ENCODE assay signal across 8 cellular contexts in the genomic region with DNA sequence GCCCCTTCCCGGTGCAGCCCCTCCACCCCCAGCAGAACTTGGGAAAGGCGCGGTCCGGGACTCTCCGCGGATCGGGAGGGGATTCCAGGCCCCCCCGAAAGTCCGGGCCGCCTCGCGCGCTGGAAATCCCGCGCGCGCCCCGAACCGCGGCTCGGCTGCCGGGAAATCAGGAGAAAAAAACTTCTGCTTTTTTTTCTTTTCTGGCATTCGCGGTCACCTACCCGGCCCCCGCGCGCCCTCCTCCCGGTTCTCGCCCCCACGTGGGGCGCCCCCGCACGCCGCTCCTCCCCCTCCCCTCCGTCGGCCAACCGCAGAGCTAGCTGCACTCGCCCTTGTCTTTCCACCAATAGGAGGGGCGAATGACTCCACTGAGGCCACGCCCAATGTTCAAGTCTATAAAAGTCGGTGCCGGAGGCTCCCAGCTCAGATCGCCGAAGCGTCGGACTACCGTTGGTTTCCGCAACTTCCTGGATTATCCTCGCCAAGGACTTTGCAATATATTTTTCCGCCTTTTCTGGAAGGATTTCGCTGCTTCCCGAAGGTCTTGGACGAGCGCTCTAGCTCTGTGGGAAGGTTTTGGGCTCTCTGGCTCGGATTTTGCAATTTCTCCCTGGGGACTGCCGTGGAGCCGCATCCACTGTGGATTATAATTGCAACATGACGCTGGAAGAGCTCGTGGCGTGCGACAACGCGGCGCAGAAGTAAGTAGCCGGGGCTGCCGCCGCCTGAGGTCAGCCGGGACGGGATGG. TPM values are rescaled to one million over a fixed set of nuclear protein-coding genes. Genes with fewer than 3 reads are reported as not detected.
A peak's percentile ranks its signal among the peaks of the same experiment; 100 is the strongest.
DNase-seq lines count a peak whose midpoint lies in the region; ATAC-seq, FAIRE-seq and TF ChIP-seq lines count a peak whose summit lies in the region.

A gene with protein sequence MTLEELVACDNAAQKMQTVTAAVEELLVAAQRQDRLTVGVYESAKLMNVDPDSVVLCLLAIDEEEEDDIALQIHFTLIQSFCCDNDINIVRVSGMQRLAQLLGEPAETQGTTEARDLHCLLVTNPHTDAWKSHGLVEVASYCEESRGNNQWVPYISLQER (plus strand): TSS at position 426 of the 749 bp plus-strand sequence. CDS start 232 bp downstream, at position 658.

- TF ChIP-seq CTCF in GM10266 (IDR thresholded peaks at IDR 0.05; ENCODE audit: control insufficient read depth, insufficient read depth, low read depth, missing control alignments): no peak
- TF ChIP-seq CTCF in pancreas (IDR thresholded peaks at IDR 0.05): no peak
- no peak for TF ChIP-seq CTCF in thyroid gland (IDR thresholded peaks at IDR 0.05)

- H3K4me1 ChIP-seq in pancreas: peaks cover 0 to 3% (median 0%) of the 10 kb centered on the region in 3 donors
- peaks cover 16 to 31% of the 10 kb centered on the region in 2 donors for H3K4me1 ChIP-seq in thyroid gland

- DNase-seq in GM10266 (ENCODE audit: extremely low spot score) (peak; percentile 99), NCI-H1417 (lab: John Stamatoyannopoulos, UW) (peak; percentile 96 to 99 (median 98)), SW480 (ENCODE audit: low spot score) (peak; percentile 89), Right ventricle myocardium inferior (ENCODE audit: missing footprints) (peak; percentile 98), pancreas (peak; percentile 97 to 99 (median 98)), thyroid gland (peak; percentile 98)
- DNase-seq in activated naive CD8-positive, alpha-beta T cell treated with anti-CD3 and anti-CD28 coated beads, Interleukin-2, amount 50 U/mL, for 16 hours (ENCODE audit: low read depth, low spot score): peak; percentile 94

- WGBS in pancreas, 2 donors: 0% methylated on average over 54 to 70 of the region's 70 CpGs
- 0 to 1% methylated on average over 14 to 28 of the region's 70 CpGs for WGBS in thyroid gland, 2 donors

- ATAC-seq in HG02678 (IDR thresholded peaks at IDR 0.05; ENCODE audit: unreplicated experiment) (peak; percentile 56), Right ventricle myocardium inferior (peak; percentile 86), pancreas (peak; percentile 76 to 82 (median 80))

- TF ChIP-seq POLR2A in thyroid gland (IDR thresholded peaks at IDR 0.05): peak; percentile 100

- H3K36me3 ChIP-seq in pancreas (no peaks in the 10 kb centered on the region), thyroid gland (peaks cover 9 to 17% of the 10 kb centered on the region in 2 donors)

- H3K9me3 ChIP-seq in pancreas (no peaks in the 10 kb centered on the region), thyroid gland (no peaks in the 10 kb centered on the region)

- H3K27ac ChIP-seq in pancreas (peak within 1 kb of the TSS; percentile 74 to 89 (median 82)), thyroid gland (peak within 1 kb of the TSS; percentile 96 to 99 (median 98))

- intact Hi-C loops in Right ventricle myocardium inferior (cut with DNase I) (loop anchor here (1.0 to 2.0 kb wide), 2 partner anchors 19 to 160 kb away; no protein-coding TSS in a partner anchor), pancreas (cut with DNase I) (loop anchor here in 1 of 3 donors (5.0 to 10.0 kb wide), 2 partner anchors 66 to 109 kb away; no protein-coding TSS in a partner anchor), thyroid gland (cut with DNase I) (loop anchor here (2.0 to 5.0 kb wide), 3 partner anchors 66 to 161 kb away; no protein-coding TSS in a partner anchor)

- peak; percentile 70 for FAIRE-seq in pancreas (lab: Jason Lieb, UNC)

- H3K27me3 ChIP-seq in pancreas: no peaks in the 10 kb centered on the region
- H3K27me3 ChIP-seq in thyroid gland: no peaks in the 10 kb centered on the region

- H3K4me3 ChIP-seq in pancreas: peak within 1 kb of the TSS; percentile 89 to 96 (median 94)
- H3K4me3 ChIP-seq in thyroid gland (replicated peaks in 1 of 3): peak within 1 kb of the TSS; percentile 93 to 100 (median 99)

RNA-seq across cellular contexts. Expression of the gene that starts here (rescaled TPM):
- total RNA-seq in Right ventricle myocardium inferior (39.8 TPM), pancreas (10 to 100 TPM; 20.4 to 58.8 (median 42.3) TPM), thyroid gland (100 to 1,000 TPM; 148 to 250 (median 195) TPM)
- 100 to 1,000 TPM; 182 to 237 TPM for polyA plus RNA-seq in pancreas

Comparison
In these comparisons a context has a peak if more than half of its experiments do, and no peak if none do; other contexts are left out.
1. Peak in every context shown above with its lines: DNase-seq, ATAC-seq, H3K4me3 ChIP-seq and H3K27ac ChIP-seq.